In genomic region chr1:11790880-11791715, GRCh38 we compare ENCODE assay signal across 8 cellular contexts. TPM values are rescaled to one million over a fixed set of nuclear protein-coding genes. Genes with fewer than 3 reads are reported as not detected.
A peak's percentile ranks its signal among the peaks of the same experiment; 100 is the strongest.
DNase-seq lines count a peak whose midpoint lies in the region; ATAC-seq and TF ChIP-seq lines count a peak whose summit lies in the region.

No MANE protein-coding gene starts in this region.

- H3K4me1 Mint-ChIP-seq in activated naive CD8-positive, alpha-beta T cell treated with anti-CD3 and anti-CD28 coated beads, Interleukin-2, amount 50 U/mL, for 24 hours: no peaks in the 10 kb centered on the region

- H3K27me3 ChIP-seq in sigmoid colon: no peaks in the 10 kb centered on the region

- peak; percentile 29 for ATAC-seq in activated naive CD8-positive, alpha-beta T cell treated with anti-CD3 and anti-CD28 coated beads, Interleukin-2, amount 50 U/mL, for 24 hours

- in situ Hi-C loops in G401 (cut with HindIII; ENCODE audit: low sequenced_read_pairs): no loop called here

- no peaks in the 10 kb centered on the region for H3K9me3 ChIP-seq in sigmoid colon

- H3K4me3 Mint-ChIP-seq in activated naive CD8-positive, alpha-beta T cell treated with anti-CD3 and anti-CD28 coated beads, Interleukin-2, amount 50 U/mL, for 24 hours: no peak overlapping the region

- peaks cover 23 to 60% (median 31%) of the 10 kb centered on the region in 4 donors for H3K36me3 ChIP-seq in sigmoid colon

- peaks cover 4% of the 10 kb centered on the region for H3K36me3 Mint-ChIP-seq in activated naive CD8-positive, alpha-beta T cell treated with anti-CD3 and anti-CD28 coated beads, Interleukin-2, amount 50 U/mL, for 24 hours (ENCODE audit: low read depth)

- TF ChIP-seq POLR2A in sigmoid colon (IDR thresholded peaks at IDR 0.05): no peak

- H3K27ac Mint-ChIP-seq in activated naive CD8-positive, alpha-beta T cell treated with anti-CD3 and anti-CD28 coated beads, Interleukin-2, amount 50 U/mL, for 24 hours: no peak overlapping the region

- 65 to 77% methylated on average over 19 of the region's 19 CpGs for WGBS in sigmoid colon, 2 donors

- H3K9me3 Mint-ChIP-seq in activated naive CD8-positive, alpha-beta T cell treated with anti-CD3 and anti-CD28 coated beads, Interleukin-2, amount 50 U/mL, for 24 hours: no peaks in the 10 kb centered on the region

- TF ChIP-seq CTCF in sigmoid colon (IDR thresholded peaks at IDR 0.05) (no peak), GM20000 (IDR thresholded peaks at IDR 0.05; ENCODE audit: extremely low read depth, missing control alignments) (no peak)

- H3K27me3 Mint-ChIP-seq in activated naive CD8-positive, alpha-beta T cell treated with anti-CD3 and anti-CD28 coated beads, Interleukin-2, amount 50 U/mL, for 24 hours: no peaks in the 10 kb centered on the region

- H3K4me3 ChIP-seq in sigmoid colon: no peak overlapping the region

- TF ChIP-seq EP300 in sigmoid colon (IDR thresholded peaks at IDR 0.05): peak; percentile 74 to 98 (median 93)

- peak overlapping the region; percentile 86 to 93 (median 88) for H3K27ac ChIP-seq in sigmoid colon

- DNase-seq in G401 (ENCODE audit: low spot score) (peak; percentile 63), cardiac septum (ENCODE audit: low spot score) (peak; percentile 94), sigmoid colon (peak; percentile 97), glomerular visceral epithelial cell (ENCODE audit: extremely low spot score) (no peak), GM20000 (ENCODE audit: low spot score) (no peak), ecto neural progenitor cell (ENCODE audit: low spot score) (no peak), DMS79 treated with DMSO at 0.1 percent for 48 hours (lab: John Stamatoyannopoulos, UW) (no peak)
- DNase-seq in activated naive CD8-positive, alpha-beta T cell treated with anti-CD3 and anti-CD28 coated beads, Interleukin-2, amount 50 U/mL, for 24 hours: no peak

- intact Hi-C loops in cardiac septum (cut with DNase I) (loop anchor here (1.0 to 2.0 kb wide), 2 partner anchors 15 to 96 kb away; partner anchors contain the start of gene CLCN6), sigmoid colon (cut with DNase I) (loop anchor here (1.0 kb wide), 1 partner anchor 12 kb away; no protein-coding TSS in a partner anchor)

- H3K4me1 ChIP-seq in sigmoid colon: peaks cover 0 to 57% (median 54%) of the 10 kb centered on the region in 4 donors

RNA-seq across cellular contexts. Expression of gene MTHFR, which starts 14.7 kb away (rescaled TPM):
- 26.3 and 34.4 TPM in 2 replicates for total RNA-seq in G401 (2014; rRNA removed; shearing (Covaris generic))
- total RNA-seq in cardiac septum (33.7 TPM), sigmoid colon (10 to 100 TPM; 16.8 to 38.3 (median 27.9) TPM)
- polyA plus RNA-seq in sigmoid colon: 10 to 100 TPM in 2 of 3 donors, 1 to 10 TPM in 1; 6.6 to 34.6 (median 13.6) TPM

RNA-seq across cellular contexts. Expression of gene CLCN6, which starts 14.9 kb away (rescaled TPM):
- 1.8 and 6.8 TPM in 2 replicates for total RNA-seq in G401 (2014; rRNA removed; shearing (Covaris generic))
- total RNA-seq in cardiac septum (26.3 TPM), sigmoid colon (10 to 100 TPM; 12.1 to 19.7 (median 16.1) TPM)
- 10 to 100 TPM in 1 of 3 donors, 1 to 10 TPM in 2; 3.0 to 17.6 (median 3.7) TPM for polyA plus RNA-seq in sigmoid colon

RNA-seq across cellular contexts. Expression of gene C1orf167, which starts 29.1 kb away (rescaled TPM):
- not detected in 2 replicates for total RNA-seq in G401 (2014; rRNA removed; shearing (Covaris generic))
- total RNA-seq in cardiac septum (2.3 TPM), sigmoid colon (1 to 10 TPM in 2 of 4 donors, under 1 TPM in 1, not detected in 1; 0.66 to 1.8 (median 1.1) TPM)
- 1 to 10 TPM; 1.6 to 2.4 (median 2.2) TPM for polyA plus RNA-seq in sigmoid colon

RNA-seq across cellular contexts. Expression of gene AGTRAP, which starts 55.2 kb away (rescaled TPM):
- 97.2 and 147 TPM in 2 replicates for total RNA-seq in G401 (2014; rRNA removed; shearing (Covaris generic))
- total RNA-seq in cardiac septum: 17.4 TPM
- total RNA-seq in sigmoid colon: 10 to 100 TPM; 22.8 to 58.3 (median 33.6) TPM
- polyA plus RNA-seq in sigmoid colon: 10 to 100 TPM in 2 of 3 donors, 1 to 10 TPM in 1; 6.7 to 57.3 (median 12.0) TPM

RNA-seq across cellular contexts. Expression of gene NPPA, which starts 56.5 kb away (rescaled TPM):
- not detected in 2 replicates for total RNA-seq in G401 (2014; rRNA removed; shearing (Covaris generic))
- total RNA-seq in cardiac septum: 21,376 TPM
- not detected for total RNA-seq in sigmoid colon
- polyA plus RNA-seq in sigmoid colon: 1 to 10 TPM in 1 of 3 donors, under 1 TPM in 1, not detected in 1; 0.92 to 8.6 TPM

Comparison
In these comparisons a context has a peak if more than half of its experiments do, and no peak if none do; other contexts are left out.
1. DNase-seq: peak in G401 (single experiment), cardiac septum (single experiment) and sigmoid colon (single experiment); none in activated naive CD8-positive, alpha-beta T cell treated with anti-CD3 and anti-CD28 coated beads, Interleukin-2, amount 50 U/mL, for 24 hours (single experiment), glomerular visceral epithelial cell (single experiment), GM20000 (single experiment), ecto neural progenitor cell (single experiment) and DMS79 treated with DMSO at 0.1 percent for 48 hours (single experiment).